Comparison of ENCODE assay signal across 28 cellular contexts in genomic region chr2:66772618-66773017, GRCh38.
DNase-seq lines count a peak whose midpoint lies in the region; ATAC-seq, FAIRE-seq and TF ChIP-seq lines count a peak whose summit lies in the region.
"Had no signal": no experiment of that assay in that cellular context is flagged by ENCODE, and none has a peak within 500 bp of the region (broad histone marks: within the 10 kb centered on the region; RNA-seq: fewer than 3 reads in every experiment).

No MANE protein-coding gene starts in this region.

- H3K36me3 ChIP-seq in Karpas-422 (ENCODE audit: insufficient read depth, low read length) (no peaks in the 10 kb centered on the region), keratinocyte (ENCODE audit: control insufficient read depth in 2 of 2, extremely low read depth in 1 of 2, insufficient read depth in 2 of 2, low read length in 2 of 2) (no peaks in the 10 kb centered on the region), prostate gland (no peaks in the 10 kb centered on the region)
- H3K36me3 ChIP-seq: esophagus squamous epithelium, neural progenitor cell, Peyer's patch had no signal

- H3K9me3 Mint-ChIP-seq in chondrocyte (ENCODE audit: low read depth): peaks cover 6% of the 10 kb centered on the region
- H3K9me3 Mint-ChIP-seq: neural progenitor cell had no signal

- H3K27me3 ChIP-seq in Karpas-422 (ENCODE audit: low read length): no peaks in the 10 kb centered on the region
- no peaks in the 10 kb centered on the region for H3K27me3 ChIP-seq in keratinocyte (ENCODE audit: control insufficient read depth, extremely low read depth, insufficient read depth, low read length)
- no peaks in the 10 kb centered on the region for H3K27me3 ChIP-seq in prostate gland (replicated peaks; ENCODE audit: insufficient read depth)
- H3K27me3 ChIP-seq: esophagus squamous epithelium, neural progenitor cell, Peyer's patch had no signal

- dilution Hi-C loops in keratinocyte (cut with MboI; ENCODE audit: extremely low pct_ligation_motif_present, low sequenced_read_pairs): no loop called here

- H3K27ac Mint-ChIP-seq in chondrocyte (ENCODE audit: unreplicated experiment): no peak overlapping the region
- H3K27ac Mint-ChIP-seq: activated CD8-positive, alpha-beta T cell treated with anti-CD3 and anti-CD28 coated beads, Interleukin-2, amount 10 ng/mL, durations not matched to agents 7 days and 5 days; CD4-positive, CD25-positive, alpha-beta regulatory T cell; effector memory CD8-positive, alpha-beta T cell; neural progenitor cell; T-cell; type B pancreatic cell had no signal

- TF ChIP-seq CTCF in chondrocyte (IDR thresholded peaks at IDR 0.05) (peak; percentile 22), keratinocyte (optimal IDR thresholded peaks at IDR 0.05 in 1 of 3, IDR thresholded peaks at IDR 0.05 in 1 of 3, conservative IDR thresholded peaks at IDR 0.05 in 1 of 3; ENCODE audit: extremely low read depth in 1 of 3, insufficient read depth in 2 of 3, low read length in 3 of 3) (peak in 2 of 3 experiments; percentile 9 to 37), prostate gland (IDR thresholded peaks at IDR 0.05) (no peak)

- peaks cover 2% of the 10 kb centered on the region for H3K27me3 Mint-ChIP-seq in chondrocyte (ENCODE audit: low read depth)
- H3K27me3 Mint-ChIP-seq: CD4-positive, CD25-positive, alpha-beta regulatory T cell; effector memory CD8-positive, alpha-beta T cell; progenitor cell of endocrine pancreas; T-cell; type B pancreatic cell had no signal

- H3K4me3 ChIP-seq in Karpas-422 (ENCODE audit: low read length) (no peak overlapping the region), keratinocyte (ENCODE audit: control insufficient read depth in 2 of 3, extremely low read depth in 1 of 3, insufficient read depth in 2 of 3, low read depth in 1 of 3, low read length in 3 of 3) (no peak overlapping the region), prostate gland (no peak overlapping the region)
- H3K4me3 ChIP-seq: esophagus squamous epithelium, lung, neural progenitor cell, Peyer's patch had no signal

- no peaks in the 10 kb centered on the region for H3K9me1 ChIP-seq in keratinocyte (ENCODE audit: control insufficient read depth, extremely low read depth, insufficient read depth, low read length)

- peaks cover 4% of the 10 kb centered on the region for H3K36me3 Mint-ChIP-seq in chondrocyte (ENCODE audit: low read depth)
- H3K36me3 Mint-ChIP-seq: CD4-positive, CD25-positive, alpha-beta regulatory T cell; neural progenitor cell; T-cell; type B pancreatic cell had no signal

- no peak overlapping the region for H3K27ac ChIP-seq in Karpas-422 (ENCODE audit: low read length)
- H3K27ac ChIP-seq in keratinocyte (ENCODE audit: control insufficient read depth, insufficient read depth, low read length): no peak overlapping the region
- no peak overlapping the region for H3K27ac ChIP-seq in prostate gland
- H3K27ac ChIP-seq: esophagus squamous epithelium, neural progenitor cell, Peyer's patch had no signal

- intact Hi-C loops in prostate gland (cut with DNase I): no loop called here

- no peak overlapping the region for H3K9ac ChIP-seq in Karpas-422 (ENCODE audit: low read length)
- H3K9ac ChIP-seq in keratinocyte (ENCODE audit: control insufficient read depth, extremely low read depth, insufficient read depth, low read length): no peak overlapping the region
- H3K9ac ChIP-seq: neural progenitor cell had no signal

- DNase-seq in ELR (ENCODE audit: low read depth) (peak; percentile 6), Karpas-422 (peak; percentile 68), chondrocyte (ENCODE audit: low spot score) (no peak), keratinocyte (ENCODE audit: low read depth, low spot score) (no peak), erythroblast (lab: John Stamatoyannopoulos, UW) (no peak), prostate gland (ENCODE audit: low spot score) (no peak)
- DNase-seq: activated CD4-positive, CD25-positive, alpha-beta regulatory T cell treated with anti-CD3 and anti-CD28 coated beads, Interleukin-2, amount 50 U/mL, for 72 hours; activated CD8-positive, alpha-beta T cell treated with anti-CD3 and anti-CD28 coated beads, Interleukin-2, amount 10 ng/mL, durations not matched to agents 7 days and 5 days; activated gamma-delta T cell; CD4-positive, CD25-positive, alpha-beta regulatory T cell; effector memory CD8-positive, alpha-beta T cell; esophagus squamous epithelium; kidney glomerular epithelial cell; NCI-H1092; NCI-H1930; NCI-H226; NK-92 treated with Interleukin-12 subunit alpha and Interleukin-12 subunit beta, amount 100 ng/mL, for 24 hours; Peyer's patch; T-cell had no signal

- no peak for FAIRE-seq in keratinocyte (lab: Jason Lieb, UNC)
- FAIRE-seq: colon, D721Med, G401.6 had no signal

- no peak overlapping the region for H2AFZ ChIP-seq in Karpas-422 (ENCODE audit: low read length)
- H2AFZ ChIP-seq in keratinocyte (ENCODE audit: control insufficient read depth, low read length): no peak overlapping the region
- H2AFZ ChIP-seq: neural progenitor cell had no signal

- H3K79me2 ChIP-seq in Karpas-422 (ENCODE audit: low read length) (no peaks in the 10 kb centered on the region), keratinocyte (ENCODE audit: control insufficient read depth, insufficient read depth, low read length) (no peaks in the 10 kb centered on the region)

- H3K9me2 ChIP-seq in Karpas-422 (replicated peaks; ENCODE audit: insufficient read depth, low read length): no peaks in the 10 kb centered on the region

- ATAC-seq in GM19035 (IDR thresholded peaks at IDR 0.05; ENCODE audit: unreplicated experiment) (no peak), GM18858 (IDR thresholded peaks at IDR 0.05; ENCODE audit: unreplicated experiment) (no peak)
- ATAC-seq: activated CD8-positive, alpha-beta T cell treated with anti-CD3 and anti-CD28 coated beads, Interleukin-2, amount 10 ng/mL, durations not matched to agents 7 days and 5 days; effector memory CD8-positive, alpha-beta T cell; T-cell had no signal

- H3K9me3 ChIP-seq in Karpas-422 (ENCODE audit: low read length) (no peaks in the 10 kb centered on the region), keratinocyte (ENCODE audit: control insufficient read depth, low read depth, low read length) (no peaks in the 10 kb centered on the region), prostate gland (no peaks in the 10 kb centered on the region)
- H3K9me3 ChIP-seq: esophagus squamous epithelium, Peyer's patch had no signal

- H3K4me1 ChIP-seq in Karpas-422 (ENCODE audit: low read length): peaks cover 17% of the 10 kb centered on the region
- H3K4me1 ChIP-seq in keratinocyte (ENCODE audit: control insufficient read depth, extremely low read depth, insufficient read depth, low read length): no peaks in the 10 kb centered on the region
- no peaks in the 10 kb centered on the region for H3K4me1 ChIP-seq in prostate gland (replicated peaks)
- H3K4me1 ChIP-seq: esophagus squamous epithelium, neural progenitor cell, Peyer's patch had no signal

- H3K4me2 ChIP-seq in Karpas-422 (ENCODE audit: low read depth, low read length, poor library complexity, severe bottlenecking): no peak overlapping the region
- H3K4me2 ChIP-seq in keratinocyte (ENCODE audit: control insufficient read depth, extremely low read depth, insufficient read depth, low read depth, low read length): no peak overlapping the region
- H3K4me2 ChIP-seq: neural progenitor cell had no signal

- 96% methylated on average over 1 of the region's 1 CpG for WGBS in prostate gland

- H4K20me1 ChIP-seq in Karpas-422 (ENCODE audit: insufficient read depth, low read depth, low read length): no peaks in the 10 kb centered on the region
- no peaks in the 10 kb centered on the region for H4K20me1 ChIP-seq in keratinocyte (ENCODE audit: control insufficient read depth, extremely low read depth, insufficient read depth, low read length)

- TF ChIP-seq POLR2A in erythroblast (IDR thresholded peaks at IDR 0.05; ENCODE audit: low read length) (no peak), prostate gland (IDR thresholded peaks at IDR 0.05) (no peak)

- H3K4me3 Mint-ChIP-seq in chondrocyte (ENCODE audit: unreplicated experiment): no peak overlapping the region
- H3K4me3 Mint-ChIP-seq: activated CD8-positive, alpha-beta T cell treated with anti-CD3 and anti-CD28 coated beads, Interleukin-2, amount 10 ng/mL, durations not matched to agents 7 days and 5 days; CD4-positive, CD25-positive, alpha-beta regulatory T cell; effector memory CD8-positive, alpha-beta T cell; neural progenitor cell; T-cell; type B pancreatic cell had no signal

- H3K4me1 Mint-ChIP-seq in chondrocyte (ENCODE audit: low read depth): peaks cover 3% of the 10 kb centered on the region
- H3K4me1 Mint-ChIP-seq: CD4-positive, CD25-positive, alpha-beta regulatory T cell; neural progenitor cell; T-cell had no signal

Comparison
In these comparisons a context has a peak if more than half of its experiments do, and no peak if none do; other contexts are left out.
1. DNase-seq: peak in ELR (single experiment) and Karpas-422 (single experiment); none in chondrocyte (single experiment), keratinocyte (single experiment), erythroblast (0 of 2) and prostate gland (single experiment).
2. CTCF ChIP-seq: peak in chondrocyte (single experiment) and keratinocyte (2 of 3); none in prostate gland (0 of 4).